ENCODE assay signal across 9 cellular contexts in the genomic region with DNA sequence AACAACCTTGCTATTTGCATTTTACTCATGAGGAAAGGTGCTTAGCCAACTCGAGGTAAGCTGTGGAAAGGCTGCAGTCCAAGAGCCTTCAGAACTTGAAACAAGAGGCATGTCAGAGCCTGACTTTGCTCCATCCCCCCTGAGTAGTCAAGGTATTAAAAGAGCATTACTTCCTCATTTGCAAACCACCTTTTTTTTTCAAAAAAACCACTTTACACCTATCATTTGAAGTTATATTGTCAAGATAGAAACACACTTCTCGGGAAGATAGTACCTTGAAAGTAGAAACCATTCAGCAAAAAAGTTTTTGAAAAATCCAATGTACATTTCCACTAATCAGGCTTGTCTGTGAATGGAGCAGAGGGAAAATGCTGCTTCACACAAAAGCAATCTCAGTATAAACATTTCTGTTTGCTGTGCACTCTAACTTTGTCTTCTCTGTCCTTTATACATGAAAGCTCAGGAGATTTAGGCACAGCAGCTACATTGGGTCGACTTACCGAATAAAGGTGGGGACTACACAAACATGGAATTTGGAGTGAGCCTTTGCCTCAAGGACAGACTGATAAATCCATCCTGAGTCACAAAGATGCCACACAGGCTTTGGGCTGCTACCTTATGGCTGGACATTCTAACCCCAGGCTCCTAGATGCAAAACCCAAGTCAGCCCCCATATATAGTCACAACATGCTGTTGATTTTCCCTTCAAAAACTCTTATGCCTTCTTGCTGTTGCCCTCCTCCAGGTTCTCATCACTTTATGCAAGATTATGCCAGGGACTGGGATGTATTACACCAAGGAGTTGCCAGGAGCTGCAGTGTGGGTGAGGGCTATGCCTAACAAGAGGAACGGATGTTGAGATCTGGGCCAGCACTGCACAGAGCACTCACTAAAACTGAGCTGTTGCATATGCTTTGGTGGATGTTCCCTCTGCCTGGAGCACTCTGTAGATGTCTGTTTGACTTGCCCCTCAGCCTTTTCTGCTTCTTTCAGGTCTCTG. TPM values are rescaled to one million over a fixed set of nuclear protein-coding genes. Genes with fewer than 3 reads are reported as not detected.
DNase-seq lines count a peak whose midpoint lies in the region; ATAC-seq, FAIRE-seq and TF ChIP-seq lines count a peak whose summit lies in the region.
"Had no signal": no experiment of that assay in that cellular context is flagged by ENCODE, and none has a peak within 500 bp of the region (broad histone marks: within the 10 kb centered on the region; RNA-seq: fewer than 3 reads in every experiment).

No MANE protein-coding gene starts in this region.

- H3K27ac Mint-ChIP-seq in activated T-helper 1 cell treated with anti-CD3 and anti-CD28 coated beads, Interleukin-12 subunit alpha, Interleukin-12 subunit beta, Interleukin-2, Interleukin-4 antibody, amounts not matched to agents 30 ng/mL and 10 ng/mL and 1 ng/mL, durations not matched to agents 14 hours and 24 hours and 36 hours, result peak overlapping the region; percentile 67
- no peak overlapping the region for H3K27ac Mint-ChIP-seq in endothelial cell (ENCODE audit: unreplicated experiment)

- ATAC-seq in HG02973 (IDR thresholded peaks at IDR 0.05; ENCODE audit: unreplicated experiment), result peak; percentile 51
- no peak for ATAC-seq in left ventricle myocardium superior

- H3K9me3 Mint-ChIP-seq in activated T-helper 1 cell treated with anti-CD3 and anti-CD28 coated beads, Interleukin-12 subunit alpha, Interleukin-12 subunit beta, Interleukin-2, Interleukin-4 antibody, amounts not matched to agents 30 ng/mL and 10 ng/mL and 1 ng/mL, durations not matched to agents 14 hours and 24 hours and 36 hours, result peaks cover 4% of the 10 kb centered on the region
- no peaks in the 10 kb centered on the region for H3K9me3 Mint-ChIP-seq in endothelial cell (ENCODE audit: unreplicated experiment)

- H3K4me3 Mint-ChIP-seq in activated T-helper 1 cell treated with anti-CD3 and anti-CD28 coated beads, Interleukin-12 subunit alpha, Interleukin-12 subunit beta, Interleukin-2, Interleukin-4 antibody, amounts not matched to agents 30 ng/mL and 10 ng/mL and 1 ng/mL, durations not matched to agents 14 hours and 24 hours and 36 hours, result peak overlapping the region; percentile 48
- H3K4me3 Mint-ChIP-seq in endothelial cell (ENCODE audit: unreplicated experiment), result no peak overlapping the region

- H3K27ac ChIP-seq in small intestine (ENCODE audit: low read depth in 1 of 2, low read length in 1 of 2), result peak overlapping the region; percentile 51 to 82

- peaks cover 0 to 34% of the 10 kb centered on the region in 2 donors for H3K4me1 ChIP-seq in small intestine (ENCODE audit: control insufficient read depth in 2 of 2, insufficient read depth in 1 of 2, low read depth in 1 of 2, low read length in 1 of 2)

- H3K9me3 ChIP-seq in small intestine (ENCODE audit: control insufficient read depth, low read depth), result no peaks in the 10 kb centered on the region

- peak; percentile 42 for DNase-seq in DMS53 (lab: John Stamatoyannopoulos, UW)
- no peak for DNase-seq in DMS53 treated with DMSO at 0.1 percent for 48 hours (lab: John Stamatoyannopoulos, UW; ENCODE audit: unreplicated experiment)
- DNase-seq in activated T-helper 1 cell treated with anti-CD3 and anti-CD28 coated beads, Interleukin-12 subunit alpha, Interleukin-12 subunit beta, Interleukin-2, Interleukin-4 antibody, amounts not matched to agents 30 ng/mL and 10 ng/mL and 1 ng/mL, durations not matched to agents 14 hours and 24 hours and 36 hours (ENCODE audit: low spot score), result no peak
- peak; percentile 32 for DNase-seq in small intestine
- DNase-seq in SIG-M5 (lab: John Stamatoyannopoulos, UW), result no peak
- DNase-seq in endothelial cell (ENCODE audit: low spot score), result no peak
- no peak for DNase-seq in left ventricle myocardium superior

- FAIRE-seq in small intestine (lab: Jason Lieb, UNC), result no peak
- FAIRE-seq: A204.1 had no signal

- no peak for TF ChIP-seq CTCF in endothelial cell (IDR thresholded peaks at IDR 0.05; ENCODE audit: unreplicated experiment)

- peaks cover 3% of the 10 kb centered on the region for H3K36me3 Mint-ChIP-seq in activated T-helper 1 cell treated with anti-CD3 and anti-CD28 coated beads, Interleukin-12 subunit alpha, Interleukin-12 subunit beta, Interleukin-2, Interleukin-4 antibody, amounts not matched to agents 30 ng/mL and 10 ng/mL and 1 ng/mL, durations not matched to agents 14 hours and 24 hours and 36 hours (ENCODE audit: low read depth)
- H3K36me3 Mint-ChIP-seq in endothelial cell (ENCODE audit: low read depth, unreplicated experiment), result no peaks in the 10 kb centered on the region

- intact Hi-C loops in activated T-helper 1 cell treated with anti-CD3 and anti-CD28 coated beads, Interleukin-12 subunit alpha, Interleukin-12 subunit beta, Interleukin-2, Interleukin-4 antibody, amounts not matched to agents 30 ng/mL and 10 ng/mL and 1 ng/mL, durations not matched to agents 14 hours and 24 hours and 36 hours (cut with micrococcal nuclease), result no loop called here
- intact Hi-C loops in left ventricle myocardium superior (cut with micrococcal nuclease), result no loop called here

- H3K4me1 Mint-ChIP-seq in activated T-helper 1 cell treated with anti-CD3 and anti-CD28 coated beads, Interleukin-12 subunit alpha, Interleukin-12 subunit beta, Interleukin-2, Interleukin-4 antibody, amounts not matched to agents 30 ng/mL and 10 ng/mL and 1 ng/mL, durations not matched to agents 14 hours and 24 hours and 36 hours (ENCODE audit: low read depth), result peaks cover 92% of the 10 kb centered on the region
- peaks cover 32% of the 10 kb centered on the region for H3K4me1 Mint-ChIP-seq in endothelial cell (ENCODE audit: unreplicated experiment)

- H3K4me3 ChIP-seq in small intestine (ENCODE audit: low read depth in 1 of 2, low read length in 2 of 2), result no peak overlapping the region

- H3K27me3 Mint-ChIP-seq in activated T-helper 1 cell treated with anti-CD3 and anti-CD28 coated beads, Interleukin-12 subunit alpha, Interleukin-12 subunit beta, Interleukin-2, Interleukin-4 antibody, amounts not matched to agents 30 ng/mL and 10 ng/mL and 1 ng/mL, durations not matched to agents 14 hours and 24 hours and 36 hours (ENCODE audit: insufficient read depth), result no peaks in the 10 kb centered on the region
- H3K27me3 Mint-ChIP-seq in endothelial cell (ENCODE audit: unreplicated experiment), result no peaks in the 10 kb centered on the region

- H3K27me3 ChIP-seq in small intestine (ENCODE audit: control insufficient read depth in 2 of 2, insufficient read depth in 2 of 2, low read length in 2 of 2), result no peaks in the 10 kb centered on the region

- 24 to 49% (median 31%) methylated on average over 5 of the region's 5 CpGs for WGBS in small intestine, 3 donors

- H3K36me3 ChIP-seq in small intestine (ENCODE audit: control insufficient read depth in 2 of 2, insufficient read depth in 2 of 2, low read length in 2 of 2), result no peaks in the 10 kb centered on the region

RNA-seq across cellular contexts. Expression of a gene that starts 41.4 kb away (rescaled TPM):
- total RNA-seq in activated T-helper 1 cell treated with anti-CD3 and anti-CD28 coated beads, Interleukin-12 subunit alpha, Interleukin-12 subunit beta, Interleukin-2, Interleukin-4 antibody, amounts not matched to agents 30 ng/mL and 10 ng/mL and 1 ng/mL, durations not matched to agents 14 hours and 24 hours and 36 hours, result 56.7 and 58.9 TPM in 2 replicates
- polyA plus RNA-seq in small intestine, result 10 to 100 TPM; 30.0 to 35.8 (median 30.8) TPM
- total RNA-seq in endothelial cell (ENCODE audit: unreplicated experiment) (49.7 TPM), left ventricle myocardium superior (4.7 TPM)

Comparison
In these comparisons a context has a peak if more than half of its experiments do, and no peak if none do; other contexts are left out.
1. DNase-seq: peak in DMS53 (single experiment) and small intestine (single experiment); none in DMS53 treated with DMSO at 0.1 percent for 48 hours (single experiment), activated T-helper 1 cell treated with anti-CD3 and anti-CD28 coated beads, Interleukin-12 subunit alpha, Interleukin-12 subunit beta, Interleukin-2, Interleukin-4 antibody, amounts not matched to agents 30 ng/mL and 10 ng/mL and 1 ng/mL, durations not matched to agents 14 hours and 24 hours and 36 hours (single experiment), SIG-M5 (single experiment), endothelial cell (single experiment) and left ventricle myocardium superior (single experiment).